In genomic region chr10:34916368-34916767, GRCh38 we compare ENCODE assay signal across 11 cellular contexts.
DNase-seq lines count a peak whose midpoint lies in the region; ATAC-seq and TF ChIP-seq lines count a peak whose summit lies in the region.
"Had no signal": no experiment of that assay in that cellular context is flagged by ENCODE, and none has a peak within 500 bp of the region (broad histone marks: within the 10 kb centered on the region; RNA-seq: fewer than 3 reads in every experiment).

No MANE protein-coding gene starts in this region.

- intact Hi-C loops in PC-9 (cut with micrococcal nuclease; ENCODE audit: unreplicated experiment): no loop called here
- intact Hi-C loops in CD8-positive, alpha-beta T cell (cut with DNase I, micrococcal nuclease): no loop called here

- H2AFZ ChIP-seq in PC-9: no peak overlapping the region

- no peak overlapping the region for H3K4me2 ChIP-seq in PC-9

- H3K79me2 ChIP-seq in PC-9 (ENCODE audit: low read depth): no peaks in the 10 kb centered on the region

- H4K20me1 ChIP-seq in PC-9 (ENCODE audit: insufficient read depth): no peaks in the 10 kb centered on the region

- TF ChIP-seq CTCF in BJ (IDR thresholded peaks at IDR 0.05; ENCODE audit: insufficient read depth, low read depth, low read length) (no peak), astrocyte of the spinal cord (IDR thresholded peaks at IDR 0.05; ENCODE audit: low read depth, low read length) (no peak), kidney epithelial cell (IDR thresholded peaks at IDR 0.05; ENCODE audit: insufficient read depth, low read length, poor library complexity, severe bottlenecking) (no peak), PC-9 (conservative IDR thresholded peaks at IDR 0.05) (no peak)
- TF ChIP-seq CTCF in CD8-positive, alpha-beta T cell (IDR thresholded peaks at IDR 0.05): no peak

- H3K9me2 ChIP-seq in PC-9 (ENCODE audit: insufficient read depth): no peaks in the 10 kb centered on the region

- H3K36me3 ChIP-seq in BJ (ENCODE audit: control insufficient read depth, insufficient read depth, low read length) (no peaks in the 10 kb centered on the region), kidney epithelial cell (ENCODE audit: control insufficient read depth, insufficient read depth, low read length) (no peaks in the 10 kb centered on the region), PC-9 (ENCODE audit: low read depth) (no peaks in the 10 kb centered on the region)
- H3K36me3 ChIP-seq in CD8-positive, alpha-beta T cell (ENCODE audit: insufficient read depth, low read length): no peaks in the 10 kb centered on the region

- POLR2A ChIA-PET in BJ (lab: Charles Lee) (interaction anchor here (0.6 kb wide), 1 partner anchor 8 kb away, joined by 3 read pairs; no protein-coding TSS in a partner anchor), PC-9 (lab: Charles Lee; ENCODE audit: unreplicated experiment) (no interaction called here)
- POLR2A ChIA-PET in CD8-positive, alpha-beta T cell (lab: Charles Lee): interaction anchor here (0.6 kb wide), 1 partner anchor 109 kb away, joined by 4 read pairs; no protein-coding TSS in a partner anchor

- H3K27me3 Mint-ChIP-seq in CD8-positive, alpha-beta T cell (ENCODE audit: low read depth): no peaks in the 10 kb centered on the region
- H3K27me3 Mint-ChIP-seq: IgD-negative memory B cell had no signal

- no peaks in the 10 kb centered on the region for H3K4me1 ChIP-seq in PC-9 (replicated peaks; ENCODE audit: insufficient read depth)
- H3K4me1 ChIP-seq in CD8-positive, alpha-beta T cell (ENCODE audit: insufficient read depth, low read length): no peaks in the 10 kb centered on the region

- no peaks in the 10 kb centered on the region for H3F3A ChIP-seq in PC-9 (ENCODE audit: insufficient read depth, low read depth)

- peak; percentile 74 for DNase-seq in BJ (ENCODE audit: low read depth)
- DNase-seq in HK-2 (ENCODE audit: unreplicated experiment): peak; percentile 3
- DNase-seq in astrocyte of the spinal cord (ENCODE audit: low read depth, low spot score): peak; percentile 85
- DNase-seq in kidney epithelial cell (ENCODE audit: low read depth): peak; percentile 81
- no peak for DNase-seq in COLO668 (lab: John Stamatoyannopoulos, UW; ENCODE audit: unreplicated experiment)
- DNase-seq in PC-9: no peak
- DNase-seq in CD8-positive, alpha-beta T cell: no peak
- no peak for DNase-seq in D341Med (ENCODE audit: low spot score)
- DNase-seq: activated CD4-positive, alpha-beta T cell treated with anti-CD3 and anti-CD28 coated beads, Interleukin-2, amount 50 U/mL, for 4 hours; NCI-H510A treated with DMSO at 0.1 percent for 48 hours had no signal

- no peaks in the 10 kb centered on the region for H3K9me3 ChIP-seq in PC-9 (ENCODE audit: insufficient read depth, low read depth)
- H3K9me3 ChIP-seq in CD8-positive, alpha-beta T cell (ENCODE audit: low read length): no peaks in the 10 kb centered on the region

- no peaks in the 10 kb centered on the region for H3K4me1 Mint-ChIP-seq in CD8-positive, alpha-beta T cell (ENCODE audit: low read depth)
- H3K4me1 Mint-ChIP-seq: IgD-negative memory B cell had no signal

- no peak for ATAC-seq in CD8-positive, alpha-beta T cell

- H3K27ac Mint-ChIP-seq in CD8-positive, alpha-beta T cell: no peak overlapping the region
- H3K27ac Mint-ChIP-seq: IgD-negative memory B cell had no signal

- no peak overlapping the region for H3K4me3 Mint-ChIP-seq in CD8-positive, alpha-beta T cell
- H3K4me3 Mint-ChIP-seq: IgD-negative memory B cell had no signal

- in situ Hi-C loops in astrocyte of the spinal cord (cut with HindIII; ENCODE audit: low sequenced_read_pairs): no loop called here

- no TSS peak for BruUV-seq in PC-9 (replicated peaks; lab: Mats Ljungman, UMichigan)

- no peak overlapping the region for H3K27ac ChIP-seq in PC-9
- H3K27ac ChIP-seq in CD8-positive, alpha-beta T cell (ENCODE audit: low read depth, low read length): no peak overlapping the region

- CTCF ChIA-PET in BJ (lab: Yijun Ruan, JAX) (interaction anchor here (1.4 kb wide), 1 partner anchor 15 kb away, joined by 4 read pairs; no protein-coding TSS in a partner anchor), PC-9 (lab: Charles Lee) (interaction anchor here (0.5 kb wide), 1 partner anchor 294 kb away, joined by 5 read pairs; no protein-coding TSS in a partner anchor)
- CTCF ChIA-PET in CD8-positive, alpha-beta T cell (lab: Charles Lee): no interaction called here

- H3K4me3 ChIP-seq in BJ (ENCODE audit: low read depth, low read length) (no peak overlapping the region), astrocyte of the spinal cord (ENCODE audit: low read depth, low read length) (no peak overlapping the region), kidney epithelial cell (ENCODE audit: low read depth, low read length) (no peak overlapping the region), PC-9 (no peak overlapping the region)
- no peak overlapping the region for H3K4me3 ChIP-seq in CD8-positive, alpha-beta T cell (ENCODE audit: low read depth, low read length)

- H3K9me3 Mint-ChIP-seq in CD8-positive, alpha-beta T cell: no peaks in the 10 kb centered on the region

- H3K36me3 Mint-ChIP-seq in CD8-positive, alpha-beta T cell: no peaks in the 10 kb centered on the region

- H3K27me3 ChIP-seq in BJ (ENCODE audit: control insufficient read depth, insufficient read depth, low read length) (no peaks in the 10 kb centered on the region), kidney epithelial cell (ENCODE audit: control insufficient read depth, insufficient read depth, low read length) (peaks cover 5% of the 10 kb centered on the region), PC-9 (ENCODE audit: insufficient read depth, low read depth) (no peaks in the 10 kb centered on the region)
- H3K27me3 ChIP-seq in CD8-positive, alpha-beta T cell (ENCODE audit: insufficient read depth, low read length): no peaks in the 10 kb centered on the region

Comparison
In these comparisons a context has a peak if more than half of its experiments do, and no peak if none do; other contexts are left out.
1. DNase-seq: peak in BJ (single experiment), HK-2 (single experiment), astrocyte of the spinal cord (single experiment) and kidney epithelial cell (single experiment); none in COLO668 (single experiment), PC-9 (0 of 2), CD8-positive, alpha-beta T cell (0 of 7) and D341Med (single experiment).